17 cellular contexts compared by ENCODE assay signal in genomic region chr6:25968769-25969168, GRCh38. TPM values are rescaled to one million over a fixed set of nuclear protein-coding genes. Genes with fewer than 3 reads are reported as not detected.
A peak's percentile ranks its signal among the peaks of the same experiment; 100 is the strongest.
DNase-seq lines count a peak whose midpoint lies in the region; ATAC-seq and TF ChIP-seq lines count a peak whose summit lies in the region.
"Had no signal": no experiment of that assay in that cellular context is flagged by ENCODE, and none has a peak within 500 bp of the region (broad histone marks: within the 10 kb centered on the region; RNA-seq: fewer than 3 reads in every experiment).

No MANE protein-coding gene starts in this region.

- peaks cover 14% of the 10 kb centered on the region for H3K79me2 ChIP-seq in fibroblast of lung (ENCODE audit: control insufficient read depth, insufficient read depth, low read length)

- H3K27ac ChIP-seq in fibroblast of lung (ENCODE audit: insufficient read depth, low read length), result no peak overlapping the region
- H3K27ac ChIP-seq: transverse colon had no signal

- CTCF ChIA-PET in activated CD4-positive, alpha-beta T cell treated with anti-CD3 and anti-CD28 coated beads, Interleukin-2, amount 10 ng/mL, durations not matched to agents 7 days and 5 days (lab: Charles Lee), result interaction anchor here (0.9 to 2.3 kb wide), 5 partner anchors 9 to 181 kb away, joined by 3 to 22 read pairs (median 3); no protein-coding TSS in a partner anchor

- POLR2A ChIA-PET in activated CD4-positive, alpha-beta T cell treated with anti-CD3 and anti-CD28 coated beads, Interleukin-2, amount 10 ng/mL, durations not matched to agents 7 days and 5 days (lab: Charles Lee), result no interaction called here

- intact Hi-C loops in sciatic nerve (cut with DNase I), result no loop called here

- H3K27me3 ChIP-seq in MG63, result no peaks in the 10 kb centered on the region
- H3K27me3 ChIP-seq in fibroblast of lung (ENCODE audit: control insufficient read depth, insufficient read depth, low read length), result no peaks in the 10 kb centered on the region
- H3K27me3 ChIP-seq: transverse colon had no signal

- no peak overlapping the region for H3K4me3 Mint-ChIP-seq in activated CD4-positive, alpha-beta T cell treated with anti-CD3 and anti-CD28 coated beads, Interleukin-2, amount 10 ng/mL, durations not matched to agents 7 days and 5 days

- H3K9ac ChIP-seq in fibroblast of lung (ENCODE audit: insufficient read depth, low read length), result no peak overlapping the region

- no peaks in the 10 kb centered on the region for H4K20me1 ChIP-seq in fibroblast of lung (ENCODE audit: control insufficient read depth, extremely low read depth, insufficient read depth, low read length)

- peaks cover 3% of the 10 kb centered on the region for H3K9me3 Mint-ChIP-seq in activated CD4-positive, alpha-beta T cell treated with anti-CD3 and anti-CD28 coated beads, Interleukin-2, amount 10 ng/mL, durations not matched to agents 7 days and 5 days

- no peak overlapping the region for H2AFZ ChIP-seq in fibroblast of lung (ENCODE audit: low read length)

- H3K9me3 ChIP-seq in MG63 (no peaks in the 10 kb centered on the region), fibroblast of lung (ENCODE audit: control insufficient read depth, insufficient read depth, low read depth, low read length) (no peaks in the 10 kb centered on the region)
- H3K9me3 ChIP-seq: transverse colon had no signal

- ATAC-seq in sciatic nerve (peak; percentile 75), GM21737 (IDR thresholded peaks at IDR 0.05; ENCODE audit: unreplicated experiment) (no peak)
- ATAC-seq: SK-N-SH treated with all-trans-retinoic acid at 6 μM for 48 hours had no signal

- H3K27me3 Mint-ChIP-seq in activated CD4-positive, alpha-beta T cell treated with anti-CD3 and anti-CD28 coated beads, Interleukin-2, amount 10 ng/mL, durations not matched to agents 7 days and 5 days, result no peaks in the 10 kb centered on the region

- peaks cover 84% of the 10 kb centered on the region for H3K36me3 Mint-ChIP-seq in activated CD4-positive, alpha-beta T cell treated with anti-CD3 and anti-CD28 coated beads, Interleukin-2, amount 10 ng/mL, durations not matched to agents 7 days and 5 days (ENCODE audit: low read depth)

- TF ChIP-seq CTCF in fibroblast of lung (conservative IDR thresholded peaks at IDR 0.05 in 1 of 2, IDR thresholded peaks at IDR 0.05 in 1 of 2; ENCODE audit: low read depth in 1 of 2, low read length in 2 of 2) (no peak), GM20000 (IDR thresholded peaks at IDR 0.05; ENCODE audit: extremely low read depth, missing control alignments) (no peak)

- H3K4me3 ChIP-seq in MG63, result no peak overlapping the region
- no peak overlapping the region for H3K4me3 ChIP-seq in fibroblast of lung (replicated peaks in 1 of 4; ENCODE audit: control extremely low read depth in 1 of 4, insufficient read depth in 1 of 4, low read depth in 3 of 4, low read length in 4 of 4)
- H3K4me3 ChIP-seq: skin epidermis, transverse colon had no signal

- H3K4me1 ChIP-seq in fibroblast of lung (ENCODE audit: control insufficient read depth, extremely low read depth, insufficient read depth, low read length), result peaks cover 13% of the 10 kb centered on the region

- peaks cover 80% of the 10 kb centered on the region for H3K4me1 Mint-ChIP-seq in activated CD4-positive, alpha-beta T cell treated with anti-CD3 and anti-CD28 coated beads, Interleukin-2, amount 10 ng/mL, durations not matched to agents 7 days and 5 days

- H3K27ac Mint-ChIP-seq in activated CD4-positive, alpha-beta T cell treated with anti-CD3 and anti-CD28 coated beads, Interleukin-2, amount 10 ng/mL, durations not matched to agents 7 days and 5 days, result peak overlapping the region; percentile 9

- H3K4me2 ChIP-seq in fibroblast of lung (ENCODE audit: extremely low read depth, insufficient read depth, low read length), result no peak overlapping the region

- no peak for DNase-seq in activated CD4-positive, alpha-beta T cell treated with anti-CD3 and anti-CD28 coated beads, Interleukin-2, amount 10 ng/mL, durations not matched to agents 7 days and 5 days
- DNase-seq in activated CD4-positive, alpha-beta T cell treated with anti-CD3 and anti-CD28 coated beads for 4 hours, result no peak
- peak; percentile 43 for DNase-seq in MG63
- DNase-seq in fibroblast of lung (ENCODE audit: low read depth in 2 of 2), result peak; percentile 27 to 42
- no peak for DNase-seq in sciatic nerve (ENCODE audit: low spot score)
- no peak for DNase-seq in GM20000 (ENCODE audit: low spot score)
- no peak for DNase-seq in stimulated activated CD4-positive, alpha-beta T cell treated with anti-CD3 and anti-CD28 coated beads, Interleukin-1b, Interleukin-23, amount 100 ng/mL, for 48 hours
- DNase-seq: ACHN; activated CD4-positive, alpha-beta T cell treated with anti-CD3 and anti-CD28 coated beads, Interleukin-2, amount 50 U/mL, for 1 hour; aorta; EL; KBM-7; transverse colon had no signal

- peaks cover 40% of the 10 kb centered on the region for H3K36me3 ChIP-seq in MG63
- H3K36me3 ChIP-seq in fibroblast of lung (ENCODE audit: control insufficient read depth, insufficient read depth, low read length), result peaks cover 25% of the 10 kb centered on the region

RNA-seq across cellular contexts. Expression of gene TRIM38, which starts 6.2 kb away (rescaled TPM):
- total RNA-seq in activated CD4-positive, alpha-beta T cell treated with anti-CD3 and anti-CD28 coated beads, Interleukin-2, amount 10 ng/mL, durations not matched to agents 7 days and 5 days, result 10 to 100 TPM; 25.4 to 27.6 TPM
- 1.4 and 1.8 TPM in 2 replicates for total RNA-seq in MG63 (2014; rRNA removed; shearing (Covaris generic); ENCODE audit: low replicate concordance)
- total RNA-seq in fibroblast of lung, result 14.4 and 14.5 TPM in 2 replicates
- polyA plus RNA-seq in fibroblast of lung, result 5.8 and 7.6 TPM in 2 replicates
- polyA plus RNA-seq in fibroblast of lung (2012), result 4.5 and 6.4 TPM in 2 replicates
- polyA minus RNA-seq in fibroblast of lung (ENCODE audit: low replicate concordance), result 3.4 and 4.2 TPM in 2 replicates
- 15.6 TPM for total RNA-seq in sciatic nerve

RNA-seq across cellular contexts. Expression of gene SLC17A2, which starts 38.3 kb away (rescaled TPM):
- not detected for total RNA-seq in activated CD4-positive, alpha-beta T cell treated with anti-CD3 and anti-CD28 coated beads, Interleukin-2, amount 10 ng/mL, durations not matched to agents 7 days and 5 days
- not detected in 2 replicates for total RNA-seq in MG63 (2014; rRNA removed; shearing (Covaris generic); ENCODE audit: low replicate concordance)
- total RNA-seq in fibroblast of lung, result under 0.01 TPM in 1 of 2 replicates, not detected in the other
- not detected in 2 replicates for polyA plus RNA-seq in fibroblast of lung
- not detected in 2 replicates for polyA plus RNA-seq in fibroblast of lung (2012)
- polyA minus RNA-seq in fibroblast of lung (ENCODE audit: low replicate concordance), result not detected in 2 replicates
- not detected for total RNA-seq in sciatic nerve
- total RNA-seq: aorta, mucosa of gallbladder, transverse colon had no signal
- polyA plus RNA-seq: aorta had no signal

Comparison
In these comparisons a context has a peak if more than half of its experiments do, and no peak if none do; other contexts are left out.
1. DNase-seq: peak in MG63 (single experiment) and fibroblast of lung (2 of 2); none in activated CD4-positive, alpha-beta T cell treated with anti-CD3 and anti-CD28 coated beads, Interleukin-2, amount 10 ng/mL, durations not matched to agents 7 days and 5 days (single experiment), activated CD4-positive, alpha-beta T cell treated with anti-CD3 and anti-CD28 coated beads for 4 hours (0 of 2), sciatic nerve (single experiment), GM20000 (single experiment) and stimulated activated CD4-positive, alpha-beta T cell treated with anti-CD3 and anti-CD28 coated beads, Interleukin-1b, Interleukin-23, amount 100 ng/mL, for 48 hours (single experiment).